Comparison of ENCODE assay signal across 8 cellular contexts in the genomic region with DNA sequence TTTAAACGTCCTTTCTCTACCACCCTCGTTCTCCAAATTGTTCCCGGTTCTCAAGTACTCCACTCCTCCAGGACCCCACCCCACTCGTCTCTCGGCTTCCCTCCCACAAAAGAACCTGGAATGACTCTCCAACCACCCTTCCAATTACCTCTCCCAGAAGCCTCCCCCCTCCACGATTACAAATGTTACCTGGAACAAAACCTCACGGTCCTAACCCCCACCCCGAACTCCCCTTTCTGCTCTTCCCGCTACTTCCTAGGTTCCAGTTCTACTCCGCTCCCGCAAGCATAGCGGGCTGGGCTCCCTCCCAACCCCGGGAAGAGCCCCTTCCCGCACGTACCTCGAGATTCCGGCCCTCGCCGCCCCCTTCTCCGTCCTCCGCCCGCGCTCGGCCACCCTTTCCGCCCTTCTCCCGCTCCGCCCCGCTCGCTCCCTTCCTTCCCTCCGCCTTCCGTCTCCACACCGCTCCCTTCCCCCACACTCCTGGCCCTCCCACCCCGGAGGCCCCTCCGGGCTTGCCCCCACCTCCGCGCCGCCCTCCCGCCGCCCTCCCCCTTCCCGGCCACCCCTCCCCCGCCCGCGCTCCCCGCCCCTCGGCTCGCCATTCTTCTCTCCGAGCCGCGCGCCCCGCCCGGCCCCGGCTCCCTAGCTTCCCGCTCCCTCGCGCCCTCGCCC. TPM values are rescaled to one million over a fixed set of nuclear protein-coding genes. Genes with fewer than 3 reads are reported as not detected.
DNase-seq lines count a peak whose midpoint lies in the region; ATAC-seq and TF ChIP-seq lines count a peak whose summit lies in the region.

No MANE protein-coding gene starts in this region.

- ATAC-seq in GM21528 (IDR thresholded peaks at IDR 0.05; ENCODE audit: low FRiP score, unreplicated experiment), result peak; percentile 46

- no peaks in the 10 kb centered on the region; the same call in 1 of the 2 replicates for H3K9me3 ChIP-seq in SJSA1 (replicated peaks)
- no peaks in the 10 kb centered on the region for H3K9me3 ChIP-seq in ovary
- no peaks in the 10 kb centered on the region for H3K9me3 ChIP-seq in thymus (ENCODE audit: control insufficient read depth)

- peaks cover 23% of the 10 kb centered on the region for H3K4me1 ChIP-seq in SJSA1 (replicated peaks)
- H3K4me1 ChIP-seq in ovary (ENCODE audit: insufficient read depth), result peaks cover 7% of the 10 kb centered on the region
- peaks cover 11% of the 10 kb centered on the region for H3K4me1 ChIP-seq in thymus (ENCODE audit: control insufficient read depth, insufficient read depth, low read length)

- intact Hi-C loops in ovary (cut with DNase I), result no loop called here

- H3K27ac ChIP-seq in SJSA1 (peak overlapping the region; percentile 90), ovary (peak overlapping the region; percentile 59 to 88), thymus (ENCODE audit: low read depth) (peak overlapping the region; percentile 95)

- H3K27me3 ChIP-seq in SJSA1 (replicated peaks), result no peaks in the 10 kb centered on the region
- H3K27me3 ChIP-seq in ovary, result no peaks in the 10 kb centered on the region
- H3K27me3 ChIP-seq in thymus (ENCODE audit: control insufficient read depth, insufficient read depth), result no peaks in the 10 kb centered on the region

- no peak for TF ChIP-seq EP300 in Ishikawa (IDR thresholded peaks at IDR 0.05; ENCODE audit: borderline replicate concordance)
- TF ChIP-seq EP300 in ovary (IDR thresholded peaks at IDR 0.05), result no peak

- peaks cover 72% of the 10 kb centered on the region for H3K36me3 ChIP-seq in SJSA1
- no peaks in the 10 kb centered on the region for H3K36me3 ChIP-seq in ovary
- H3K36me3 ChIP-seq in thymus (ENCODE audit: control insufficient read depth, insufficient read depth), result no peaks in the 10 kb centered on the region

- DNase-seq in Caki2 (ENCODE audit: low read depth) (peak; percentile 71), SJSA1 (ENCODE audit: low read depth in 1 of 2, low spot score in 2 of 2) (peak; percentile 50 to 92), glomerular visceral epithelial cell (ENCODE audit: extremely low spot score) (peak; percentile 87), ovary (peak; percentile 81 to 87 (median 84))
- DNase-seq in activated naive CD4-positive, alpha-beta T cell treated with anti-CD3 and anti-CD28 coated beads, Interleukin-2, amount 50 U/mL, for 16 hours, result peak; percentile 76

- TF ChIP-seq POLR2A in ovary (IDR thresholded peaks at IDR 0.05), result no peak

- TF ChIP-seq RAD21 in Ishikawa (IDR thresholded peaks at IDR 0.05; ENCODE audit: low read depth), result no peak

- no peak for TF ChIP-seq CTCF in ovary (IDR thresholded peaks at IDR 0.05)

- 1% methylated on average over 38 to 56 of the region's 57 CpGs for WGBS in ovary, 3 donors
- WGBS in thymus, result 2% methylated on average over 57 of the region's 57 CpGs

- in situ Hi-C loops in Caki2 (cut with HindIII; ENCODE audit: low pct_unique_long_range_greater_than_20kb, low sequenced_read_pairs), result no loop called here

- H3K4me3 ChIP-seq in SJSA1 (peak overlapping the region; percentile 99), ovary (peak overlapping the region; percentile 97), thymus (ENCODE audit: low read length) (peak overlapping the region; percentile 97)

TF ChIP-seq in Ishikawa, 13 proteins besides CTCF, POLR2A, EP300 and RAD21:
- peak; percentile 63 for TF ChIP-seq EGR1 (IDR thresholded peaks at IDR 0.05)
- TF ChIP-seq MAX (IDR thresholded peaks at IDR 0.05), result no peak
- TF ChIP-seq YY1 (IDR thresholded peaks at IDR 0.05; ENCODE audit: low read depth), result no peak
- TF ChIP-seq TAF1 (IDR thresholded peaks at IDR 0.05; ENCODE audit: low read depth), result no peak; the same call in 1 of the 2 replicates
- no peak for TF ChIP-seq TCF12 (IDR thresholded peaks at IDR 0.05; ENCODE audit: low read depth)
- no peak; the same call in 1 of the 2 replicates for TF ChIP-seq NFIC (IDR thresholded peaks at IDR 0.05)
- no peak for TF ChIP-seq USF1 (IDR thresholded peaks at IDR 0.05)
- no peak for TF ChIP-seq CEBPB (IDR thresholded peaks at IDR 0.05)
- TF ChIP-seq TEAD4 (IDR thresholded peaks at IDR 0.05), result no peak; the same call in 1 of the 2 replicates
- 0 out of 2 replicates have a peak, but pooled peaks have one; percentile 35 for TF ChIP-seq ZBTB7A (IDR thresholded peaks at IDR 0.05; ENCODE audit: low read depth)
- no peak for TF ChIP-seq REST (IDR thresholded peaks at IDR 0.05; ENCODE audit: low read depth)
- TF ChIP-seq CREB1 (IDR thresholded peaks at IDR 0.05; ENCODE audit: low read depth), result no peak
- no peak for TF ChIP-seq FOXM1 (IDR thresholded peaks at IDR 0.05; ENCODE audit: borderline replicate concordance, low read depth)
TF ChIP-seq in Ishikawa: peak in this region for 2.

RNA-seq across cellular contexts. Expression of gene CHTF8, which starts 0.5 kb away (rescaled TPM):
- 191 and 253 TPM in 2 replicates for total RNA-seq in Caki2 (2014; rRNA removed; shearing (Covaris generic); ENCODE audit: low replicate concordance)
- total RNA-seq in SJSA1 (2014; rRNA removed; shearing (Covaris generic)), result 37.6 and 43.1 TPM in 2 replicates
- total RNA-seq in ovary, result 10 to 100 TPM; 56.9 to 89.1 (median 82.6) TPM
- polyA plus RNA-seq in ovary (100 to 1,000 TPM in 1 of 2 donors, 10 to 100 TPM in 1; 47.9 to 130 TPM), thymus (64.4 TPM)

RNA-seq across cellular contexts. Expression of gene UTP4, which starts 0.6 kb away (rescaled TPM):
- total RNA-seq in Caki2 (2014; rRNA removed; shearing (Covaris generic); ENCODE audit: low replicate concordance), result 56.1 and 97.9 TPM in 2 replicates
- 20.2 and 28.1 TPM in 2 replicates for total RNA-seq in SJSA1 (2014; rRNA removed; shearing (Covaris generic))
- total RNA-seq in ovary, result 10 to 100 TPM; 13.8 to 52.4 (median 40.2) TPM
- polyA plus RNA-seq in ovary, result 10 to 100 TPM; 19.7 to 48.9 TPM
- polyA plus RNA-seq in thymus, result 19.4 TPM

RNA-seq across cellular contexts. Expression of gene HAS3, which starts 26.4 kb away (rescaled TPM):
- 21.1 and 35.9 TPM in 2 replicates for total RNA-seq in Caki2 (2014; rRNA removed; shearing (Covaris generic); ENCODE audit: low replicate concordance)
- 0.58 and 1.4 TPM in 2 replicates for total RNA-seq in SJSA1 (2014; rRNA removed; shearing (Covaris generic))
- total RNA-seq in ovary, result 1 to 10 TPM in 6 of 7 donors, under 1 TPM in 1; 0.83 to 3.2 (median 2.0) TPM
- polyA plus RNA-seq in ovary, result 1 to 10 TPM; 1.1 to 1.3 TPM
- polyA plus RNA-seq in thymus, result 0.89 TPM

RNA-seq across cellular contexts. Expression of gene SNTB2, which starts 55.1 kb away (rescaled TPM):
- 4.8 and 5.7 TPM in 2 replicates for total RNA-seq in Caki2 (2014; rRNA removed; shearing (Covaris generic); ENCODE audit: low replicate concordance)
- 17.3 and 43.6 TPM in 2 replicates for total RNA-seq in SJSA1 (2014; rRNA removed; shearing (Covaris generic))
- 10 to 100 TPM; 15.1 to 51.8 (median 38.4) TPM for total RNA-seq in ovary
- polyA plus RNA-seq in ovary (10 to 100 TPM in 1 of 2 donors, 1 to 10 TPM in 1; 9.4 to 21.2 TPM), thymus (11.2 TPM)

Comparison
In these comparisons a context has a peak if more than half of its experiments do, and no peak if none do; other contexts are left out.
1. Peak in every context shown above with its lines: DNase-seq, ATAC-seq, H3K4me3 ChIP-seq and H3K27ac ChIP-seq.